8 cellular contexts compared by ENCODE assay signal in the genomic region with DNA sequence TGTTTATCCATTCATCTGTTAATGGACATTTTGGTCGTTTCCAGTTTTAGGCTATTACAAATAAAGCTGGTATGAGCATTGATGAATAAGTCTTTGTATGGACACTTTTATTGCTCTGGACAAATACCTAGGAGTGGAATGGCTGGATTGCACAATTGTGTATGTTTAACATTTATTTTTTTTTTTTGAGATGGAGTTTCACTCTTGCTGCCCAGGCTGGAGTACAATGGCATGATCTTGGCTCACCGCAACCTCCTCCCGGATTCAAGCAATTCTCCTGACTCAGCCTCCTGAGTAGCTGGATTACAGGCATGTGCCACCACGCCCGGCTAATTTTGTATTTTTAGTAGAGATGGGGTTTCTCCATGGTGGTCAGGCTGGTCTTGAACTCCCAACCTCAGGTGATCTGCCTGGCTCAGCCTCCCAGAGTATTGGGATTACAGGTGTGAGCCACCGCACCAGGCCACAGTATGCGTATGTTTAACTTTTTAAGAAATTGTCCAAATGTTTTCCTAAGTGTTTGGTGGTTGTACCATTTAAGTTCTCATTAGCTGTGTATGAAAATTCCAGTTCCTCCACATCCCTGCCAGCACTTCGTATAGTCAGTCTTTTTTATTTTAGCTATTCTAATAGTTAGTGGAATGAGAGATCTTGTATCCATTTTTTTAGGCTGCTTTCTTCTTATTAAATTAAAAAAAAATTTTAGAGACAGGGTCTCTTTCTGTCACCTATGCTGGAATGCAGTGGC.
DNase-seq lines count a peak whose midpoint lies in the region; TF ChIP-seq lines count a peak whose summit lies in the region.
"Not testable (repeated sequence)": the region's sequence is repeated elsewhere in the genome, so short reads cannot be mapped to it uniquely, and the experiment has no call there.

No MANE protein-coding gene starts in this region.

- CTCF ChIA-PET in Caco-2 (lab: Charles Lee) = interaction anchor here (0.6 to 1.3 kb wide), 4 partner anchors 18 to 176 kb away, joined by 3 to 4 read pairs (median 3); no protein-coding TSS in a partner anchor

- peak overlapping the region; percentile 66 for H3K27ac ChIP-seq in osteoblast (ENCODE audit: low read depth, low read length)
- H3K27ac ChIP-seq in uterus = not testable (repeated sequence)

- H3K36me3 Mint-ChIP-seq in Caco-2 (ENCODE audit: insufficient read depth, unreplicated experiment) = peaks cover 22% of the 10 kb centered on the region
- H3K36me3 Mint-ChIP-seq in HFFc6 (ENCODE audit: low read depth) = not testable (repeated sequence)

- not testable (repeated sequence) for H3K4me3 ChIP-seq in Caco-2 (ENCODE audit: low read depth, low read length); foreskin fibroblast (ENCODE audit: low read depth in 1 of 2, low read length in 2 of 2); osteoblast (ENCODE audit: insufficient read depth, low read length); uterus

- DNase-seq in Caco-2 (peak; percentile 50 to 54), HFFc6 (peak; percentile 91), RPMI7951 (ENCODE audit: low read depth) (peak; percentile 71), amniotic stem cell (lab: John Stamatoyannopoulos, UW) (peak; percentile 6), epidermal melanocyte (ENCODE audit: insufficient read length, low spot score) (peak; percentile 67), foreskin fibroblast (peak; percentile 85 to 89), uterus (peak; percentile 5 to 8)
- not testable (repeated sequence) for DNase-seq in osteoblast (ENCODE audit: insufficient read length, low spot score, missing footprints)

- H3K4me1 Mint-ChIP-seq in Caco-2 (ENCODE audit: low read depth, unreplicated experiment) (peaks cover 30% of the 10 kb centered on the region), HFFc6 (ENCODE audit: low read depth) (peaks cover 38% of the 10 kb centered on the region)

- H3K79me2 ChIP-seq in osteoblast (ENCODE audit: insufficient read depth, low read length) = not testable (repeated sequence)

- not testable (repeated sequence) for H3K27me3 Mint-ChIP-seq in Caco-2 (ENCODE audit: insufficient read depth, unreplicated experiment); HFFc6 (ENCODE audit: insufficient read depth)

- not testable (repeated sequence) for H2AFZ ChIP-seq in osteoblast (ENCODE audit: low read length)

- POLR2A ChIA-PET in Caco-2 (lab: Charles Lee) = not testable (repeated sequence)

- not testable (repeated sequence) for H3K27me3 ChIP-seq in Caco-2 (replicated peaks; ENCODE audit: control insufficient read depth, insufficient read depth, low read length); osteoblast (ENCODE audit: insufficient read depth, low read length); uterus

- H3K4me2 ChIP-seq in osteoblast (ENCODE audit: insufficient read depth, low read length) = not testable (repeated sequence)

- H3K27ac Mint-ChIP-seq in Caco-2 (ENCODE audit: unreplicated experiment) (peak overlapping the region; percentile 21), HFFc6 (peak overlapping the region; percentile 92)

- intact Hi-C loops in Caco-2 (cut with micrococcal nuclease; ENCODE audit: unreplicated experiment); uterus (cut with DNase I; ENCODE audit: low total_unique reads): not testable (repeated sequence)

- peaks cover 34% of the 10 kb centered on the region for H3K4me1 ChIP-seq in Caco-2
- H3K4me1 ChIP-seq in osteoblast (ENCODE audit: insufficient read depth, low read length); uterus: not testable (repeated sequence)

- not testable (repeated sequence) for TF ChIP-seq POLR2A in uterus (IDR thresholded peaks at IDR 0.05)

- not testable (repeated sequence) for TF ChIP-seq CTCF in Caco-2 (IDR thresholded peaks at IDR 0.05; ENCODE audit: insufficient read depth in 1 of 2, low read depth in 1 of 2, low read length in 1 of 2, severe bottlenecking in 1 of 2, unreplicated experiment in 1 of 2); HFFc6 (IDR thresholded peaks at IDR 0.05); foreskin fibroblast (IDR thresholded peaks at IDR 0.05; ENCODE audit: low read depth, low read length); osteoblast (IDR thresholded peaks at IDR 0.05; ENCODE audit: extremely low read depth, low read depth, low read length); uterus (IDR thresholded peaks at IDR 0.05)

- H3K4me3 Mint-ChIP-seq in Caco-2 (ENCODE audit: unreplicated experiment) = not testable (repeated sequence)
- peak overlapping the region; percentile 20; the same call in 1 of the 2 replicates for H3K4me3 Mint-ChIP-seq in HFFc6

- not testable (repeated sequence) for BruUV-seq in Caco-2 (replicated peaks; lab: Mats Ljungman, UMichigan)

- H3K9me3 Mint-ChIP-seq in Caco-2 (ENCODE audit: unreplicated experiment) = peaks cover 19% of the 10 kb centered on the region
- H3K9me3 Mint-ChIP-seq in HFFc6 = not testable (repeated sequence)

- not testable (repeated sequence) for H3K9me3 ChIP-seq in Caco-2; osteoblast (ENCODE audit: low read depth, low read length); uterus

- not testable (repeated sequence) for H3K36me3 ChIP-seq in Caco-2 (ENCODE audit: control insufficient read depth, insufficient read depth, low read length); osteoblast (ENCODE audit: insufficient read depth, low read length); uterus

- not testable (repeated sequence) for H4K20me1 ChIP-seq in osteoblast (ENCODE audit: insufficient read depth, low read length)
